Comparison of ENCODE assay signal across 8 cellular contexts in genomic region chr1:34162852-34163766, GRCh38. TPM values are rescaled to one million over a fixed set of nuclear protein-coding genes. Genes with fewer than 3 reads are reported as not detected.
DNase-seq lines count a peak whose midpoint lies in the region; ATAC-seq lines count a peak whose summit lies in the region.

No MANE protein-coding gene starts in this region.

- peak; percentile 66 for ATAC-seq in HG02885 (IDR thresholded peaks at IDR 0.05; ENCODE audit: poor library complexity, unreplicated experiment)
- ATAC-seq in left colon = peak; percentile 68

- intact Hi-C loops in activated naive CD4-positive, alpha-beta T cell treated with anti-CD3 and anti-CD28 coated beads for 36 hours (cut with micrococcal nuclease) = loop anchor here (2.0 to 10.0 kb wide), 2 partner anchors 428 to 530 kb away; no protein-coding TSS in a partner anchor
- intact Hi-C loops in left colon (cut with DNase I, micrococcal nuclease) = no loop called here

- H3K27ac Mint-ChIP-seq in activated naive CD4-positive, alpha-beta T cell treated with anti-CD3 and anti-CD28 coated beads for 36 hours = no peak overlapping the region

- no peaks in the 10 kb centered on the region for H3K36me3 Mint-ChIP-seq in activated naive CD4-positive, alpha-beta T cell treated with anti-CD3 and anti-CD28 coated beads for 36 hours (ENCODE audit: low read depth)

- peaks cover 58% of the 10 kb centered on the region for H3K27me3 Mint-ChIP-seq in activated naive CD4-positive, alpha-beta T cell treated with anti-CD3 and anti-CD28 coated beads for 36 hours (ENCODE audit: low read depth)

- peak overlapping the region; percentile 39 for H3K27ac ChIP-seq in cingulate gyrus (ENCODE audit: low read depth, low read length)

- peak; percentile 55 for DNase-seq in activated naive CD4-positive, alpha-beta T cell treated with anti-CD3 and anti-CD28 coated beads for 36 hours
- DNase-seq in activated naive CD4-positive, alpha-beta T cell treated with Interleukin-2 at 50 U/mL for 16 hours = no peak
- DNase-seq in NOMO-1 treated with dmso at 0.1 percent for 144 hours (lab: John Stamatoyannopoulos, UW; ENCODE audit: unreplicated experiment) (peak; percentile 12), left colon (peak; percentile 28 to 35), SHP77 treated with DMSO at 0.1 percent for 48 hours (lab: John Stamatoyannopoulos, UW) (no peak)
- DNase-seq in stimulated activated CD8-positive, alpha-beta memory T cell treated with anti-CD3 and anti-CD28 coated beads, Interleukin-2, amount 100 ng/mL, for 48 hours (ENCODE audit: low read depth in 2 of 2) = peak; percentile 21 to 26

- peak overlapping the region; percentile 51 for H3K4me3 Mint-ChIP-seq in activated naive CD4-positive, alpha-beta T cell treated with anti-CD3 and anti-CD28 coated beads for 36 hours

- CTCF ChIA-PET in activated naive CD4-positive, alpha-beta T cell treated with anti-CD3 and anti-CD28 coated beads for 36 hours (lab: Charles Lee) = interaction anchor here (0.9 to 1.5 kb wide), 4 partner anchors 27 to 530 kb away, joined by 3 to 4 read pairs (median 3); no protein-coding TSS in a partner anchor

- no peaks in the 10 kb centered on the region for H3K9me3 Mint-ChIP-seq in activated naive CD4-positive, alpha-beta T cell treated with anti-CD3 and anti-CD28 coated beads for 36 hours

- H3K4me1 Mint-ChIP-seq in activated naive CD4-positive, alpha-beta T cell treated with anti-CD3 and anti-CD28 coated beads for 36 hours (ENCODE audit: low read depth) = peaks cover 10% of the 10 kb centered on the region

RNA-seq across cellular contexts. Expression of gene CSMD2, which starts 1.9 kb away (rescaled TPM):
- total RNA-seq in activated naive CD4-positive, alpha-beta T cell treated with anti-CD3 and anti-CD28 coated beads for 36 hours = not detected
- total RNA-seq in left colon = under 1 TPM; 0.15 to 0.28 TPM

RNA-seq across cellular contexts. Expression of gene C1orf94, which starts 13.6 kb away (rescaled TPM):
- not detected for total RNA-seq in activated naive CD4-positive, alpha-beta T cell treated with anti-CD3 and anti-CD28 coated beads for 36 hours
- total RNA-seq in left colon = under 1 TPM in 1 of 2 donors, not detected in 1; 0.11 TPM

Comparison
In these comparisons a context has a peak if more than half of its experiments do, and no peak if none do; other contexts are left out.
1. DNase-seq: peak in activated naive CD4-positive, alpha-beta T cell treated with anti-CD3 and anti-CD28 coated beads for 36 hours (single experiment), NOMO-1 treated with dmso at 0.1 percent for 144 hours (single experiment), left colon (2 of 2) and stimulated activated CD8-positive, alpha-beta memory T cell treated with anti-CD3 and anti-CD28 coated beads, Interleukin-2, amount 100 ng/mL, for 48 hours (2 of 2); none in activated naive CD4-positive, alpha-beta T cell treated with Interleukin-2 at 50 U/mL for 16 hours (single experiment) and SHP77 treated with DMSO at 0.1 percent for 48 hours (single experiment).